Comparison of ENCODE assay signal across 17 cellular contexts in genomic region chr10:131778385-131778784, GRCh38.
"Had no signal": no experiment of that assay in that cellular context is flagged by ENCODE, and none has a peak within 500 bp of the region (broad histone marks: within the 10 kb centered on the region; RNA-seq: fewer than 3 reads in every experiment).

No MANE protein-coding gene starts in this region.

- H3K4me1 Mint-ChIP-seq: naive B cell had no signal

- H3K4me3 ChIP-seq: heart left ventricle, left lung, lung, suprapubic skin, thyroid gland had no signal

- DNase-seq: cerebellar nuclear complex; dermis blood vessel endothelial cell; effector CD4-positive, alpha-beta T cell; heart left ventricle; hippocampal formation; left lung; mesenchymal stem cell; naive B cell; small intestine; stimulated activated CD4-positive, alpha-beta T cell treated with anti-CD3 and anti-CD28 coated beads, Interleukin-2, amount 100 ng/mL, for 48 hours; stimulated activated naive CD4-positive, alpha-beta T cell treated with Interleukin-2 at 50 U/mL for 16 hours; thyroid gland had no signal

- H3K27me3 ChIP-seq: heart left ventricle, neutrophil, thyroid gland had no signal

- H3K36me3 ChIP-seq: heart left ventricle, left lung, neutrophil, suprapubic skin, thyroid gland had no signal

- H3K4me3 Mint-ChIP-seq: nephron, type B pancreatic cell had no signal

- H3K27ac ChIP-seq: heart left ventricle, left lung, neutrophil, suprapubic skin, thyroid gland had no signal

- H3K36me3 Mint-ChIP-seq: type B pancreatic cell had no signal

- H3K4me1 ChIP-seq: heart left ventricle, left lung, suprapubic skin, thyroid gland had no signal

- H3K27me3 Mint-ChIP-seq: naive B cell had no signal

- H3K9me3 ChIP-seq: thyroid gland had no signal

- H3K27ac Mint-ChIP-seq: nephron, type B pancreatic cell had no signal
